In genomic region chr22:41575533-41575932, GRCh38 we compare ENCODE assay signal across 17 cellular contexts. TPM values are rescaled to one million over a fixed set of nuclear protein-coding genes. Genes with fewer than 3 reads are reported as not detected.
A peak's percentile ranks its signal among the peaks of the same experiment; 100 is the strongest.
DNase-seq lines count a peak whose midpoint lies in the region; ATAC-seq and TF ChIP-seq lines count a peak whose summit lies in the region.
"Had no signal": no experiment of that assay in that cellular context is flagged by ENCODE, and none has a peak within 500 bp of the region (broad histone marks: within the 10 kb centered on the region; RNA-seq: fewer than 3 reads in every experiment).

No MANE protein-coding gene starts in this region.

- no peak for TF ChIP-seq CTCF in left ventricle myocardium inferior (IDR thresholded peaks at IDR 0.05; ENCODE audit: borderline replicate concordance)
- TF ChIP-seq CTCF in gastroesophageal sphincter (IDR thresholded peaks at IDR 0.05), result no peak
- no peak for TF ChIP-seq CTCF in ovary (IDR thresholded peaks at IDR 0.05)
- TF ChIP-seq CTCF in vagina (IDR thresholded peaks at IDR 0.05), result no peak

- peaks cover 3% of the 10 kb centered on the region for H3K36me3 Mint-ChIP-seq in activated naive CD8-positive, alpha-beta T cell treated with anti-CD3 and anti-CD28 coated beads, Interleukin-2, amount 50 U/mL, for 24 hours (ENCODE audit: low read depth)

- H3K9me3 ChIP-seq in left ventricle myocardium inferior (replicated peaks) (no peaks in the 10 kb centered on the region), gastroesophageal sphincter (no peaks in the 10 kb centered on the region), ovary (no peaks in the 10 kb centered on the region), vagina (no peaks in the 10 kb centered on the region)
- H3K9me3 ChIP-seq: BLaER1, MG63 had no signal

- H3K27me3 ChIP-seq in left ventricle myocardium inferior (ENCODE audit: low read depth), result no peaks in the 10 kb centered on the region
- no peaks in the 10 kb centered on the region for H3K27me3 ChIP-seq in gastroesophageal sphincter
- no peaks in the 10 kb centered on the region for H3K27me3 ChIP-seq in ovary
- no peaks in the 10 kb centered on the region for H3K27me3 ChIP-seq in vagina
- H3K27me3 ChIP-seq: BLaER1, MG63 had no signal

- no peak for ATAC-seq in Right ventricle myocardium inferior
- ATAC-seq in gastroesophageal sphincter, result no peak
- no peak for ATAC-seq in activated naive CD8-positive, alpha-beta T cell treated with anti-CD3 and anti-CD28 coated beads, Interleukin-2, amount 50 U/mL, for 24 hours
- ATAC-seq: CD8-positive, alpha-beta T cell had no signal

- no peaks in the 10 kb centered on the region for H3K27me3 Mint-ChIP-seq in activated naive CD8-positive, alpha-beta T cell treated with anti-CD3 and anti-CD28 coated beads, Interleukin-2, amount 50 U/mL, for 24 hours

- H3K4me1 Mint-ChIP-seq in activated naive CD8-positive, alpha-beta T cell treated with anti-CD3 and anti-CD28 coated beads, Interleukin-2, amount 50 U/mL, for 24 hours, result no peaks in the 10 kb centered on the region

- no peak overlapping the region for H3K27ac Mint-ChIP-seq in activated naive CD8-positive, alpha-beta T cell treated with anti-CD3 and anti-CD28 coated beads, Interleukin-2, amount 50 U/mL, for 24 hours
- H3K27ac Mint-ChIP-seq: CD8-positive, alpha-beta T cell had no signal

- H3K4me1 ChIP-seq in left ventricle myocardium inferior (peaks cover 74% of the 10 kb centered on the region), gastroesophageal sphincter (peaks cover 0 to 19% (median 5%) of the 10 kb centered on the region in 3 donors), ovary (ENCODE audit: insufficient read depth) (peaks cover 14% of the 10 kb centered on the region), vagina (peaks cover 11% of the 10 kb centered on the region)

- H3K9me3 Mint-ChIP-seq in activated naive CD8-positive, alpha-beta T cell treated with anti-CD3 and anti-CD28 coated beads, Interleukin-2, amount 50 U/mL, for 24 hours, result no peaks in the 10 kb centered on the region
- H3K9me3 Mint-ChIP-seq: CD8-positive, alpha-beta T cell had no signal

- H3K4me3 ChIP-seq in left ventricle myocardium inferior (no peak overlapping the region), gastroesophageal sphincter (no peak overlapping the region), ovary (no peak overlapping the region), vagina (no peak overlapping the region)
- H3K4me3 ChIP-seq: BLaER1, MG63 had no signal

- TF ChIP-seq EP300 in gastroesophageal sphincter (IDR thresholded peaks at IDR 0.05), result no peak
- no peak for TF ChIP-seq EP300 in ovary (IDR thresholded peaks at IDR 0.05)

- H3K4me3 Mint-ChIP-seq in activated naive CD8-positive, alpha-beta T cell treated with anti-CD3 and anti-CD28 coated beads, Interleukin-2, amount 50 U/mL, for 24 hours, result no peak overlapping the region
- H3K4me3 Mint-ChIP-seq: CD8-positive, alpha-beta T cell had no signal

- intact Hi-C loops in left ventricle myocardium inferior (cut with micrococcal nuclease) (no loop called here), Right ventricle myocardium inferior (cut with DNase I) (no loop called here), ovary (cut with DNase I) (no loop called here), vagina (cut with DNase I) (no loop called here)

- 20 to 95% methylated on average over 1 to 3 of the region's 15 CpGs for WGBS in gastroesophageal sphincter (ENCODE audit: low coverage in 1 of 2), 2 donors
- WGBS in ovary, 3 donors, result 78 to 84% (median 83%) methylated on average over 15 of the region's 15 CpGs

- H3K36me3 ChIP-seq in left ventricle myocardium inferior (peaks cover 16% of the 10 kb centered on the region), gastroesophageal sphincter (peaks cover 0 to 47% of the 10 kb centered on the region in 2 donors), ovary (no peaks in the 10 kb centered on the region), vagina (peaks cover 0 to 6% of the 10 kb centered on the region in 2 donors)

- peak overlapping the region; percentile 67 for H3K27ac ChIP-seq in left ventricle myocardium inferior (replicated peaks)
- H3K27ac ChIP-seq in gastroesophageal sphincter, result peak overlapping the region in 3 of 4 donors; percentile 53 to 71 (median 62)
- H3K27ac ChIP-seq in ovary, result peak overlapping the region; percentile 65
- peak overlapping the region; percentile 83 for H3K27ac ChIP-seq in vagina
- H3K27ac ChIP-seq: BLaER1 had no signal

- TF ChIP-seq POLR2A in gastroesophageal sphincter (IDR thresholded peaks at IDR 0.05) (no peak), ovary (IDR thresholded peaks at IDR 0.05) (no peak), vagina (IDR thresholded peaks at IDR 0.05) (no peak)

- DNase-seq in left ventricle myocardium inferior (no peak), Right ventricle myocardium inferior (ENCODE audit: missing footprints) (no peak), ovary (no peak), vagina (ENCODE audit: extremely low spot score in 2 of 2) (no peak), MV-4-11 (lab: John Stamatoyannopoulos, UW) (no peak)
- DNase-seq in stimulated activated naive CD4-positive, alpha-beta T cell (lab: John Stamatoyannopoulos, UW), result no peak
- DNase-seq in activated naive CD8-positive, alpha-beta T cell treated with anti-CD3 and anti-CD28 coated beads, Interleukin-2, amount 50 U/mL, for 24 hours, result no peak
- DNase-seq: CD8-positive, alpha-beta T cell; H7; Karpas-422; MG63; NCI-H1105 treated with DMSO at 0.1 percent for 48 hours; NCI-H187; NCI-H526 treated with DMSO at 0.1 percent for 48 hours had no signal

RNA-seq across cellular contexts. Expression of gene PMM1, which starts 14.1 kb away (rescaled TPM):
- total RNA-seq in left ventricle myocardium inferior (18.4 TPM), Right ventricle myocardium inferior (16.2 TPM), gastroesophageal sphincter (10 to 100 TPM; 32.7 to 42.5 (median 37.1) TPM), ovary (10 to 100 TPM; 40.5 to 68.6 (median 55.7) TPM), vagina (40.8 TPM)
- 10 to 100 TPM; 19.9 to 76.6 TPM for polyA plus RNA-seq in ovary

RNA-seq across cellular contexts. Expression of gene CSDC2, which starts 14.7 kb away (rescaled TPM):
- total RNA-seq in left ventricle myocardium inferior (301 TPM), Right ventricle myocardium inferior (265 TPM), gastroesophageal sphincter (10 to 100 TPM in 1 of 4 donors, 1 to 10 TPM in 3; 3.0 to 22.2 (median 5.8) TPM), ovary (100 to 1,000 TPM in 4 of 7 donors, 10 to 100 TPM in 3; 56.9 to 209 (median 101) TPM), vagina (29.7 TPM)
- 100 to 1,000 TPM in 1 of 2 donors, 1 to 10 TPM in 1; 2.5 to 151 TPM for polyA plus RNA-seq in ovary
- total RNA-seq: CD8-positive, alpha-beta T cell; RPMI7951 had no signal

RNA-seq across cellular contexts. Expression of gene POLR3H, which starts 31.3 kb away (rescaled TPM):
- total RNA-seq in left ventricle myocardium inferior, result 15.8 TPM
- total RNA-seq in Right ventricle myocardium inferior, result 20.1 TPM
- 10 to 100 TPM; 17.7 to 27.0 (median 23.4) TPM for total RNA-seq in gastroesophageal sphincter
- 10 to 100 TPM; 17.2 to 84.6 (median 52.9) TPM for total RNA-seq in ovary
- 10 to 100 TPM; 15.7 to 34.1 TPM for polyA plus RNA-seq in ovary
- 21.4 TPM for total RNA-seq in vagina

RNA-seq across cellular contexts. Expression of gene DESI1, which starts 45.3 kb away (rescaled TPM):
- 46.2 TPM for total RNA-seq in left ventricle myocardium inferior
- 41.6 TPM for total RNA-seq in Right ventricle myocardium inferior
- total RNA-seq in gastroesophageal sphincter, result 10 to 100 TPM; 18.2 to 77.7 (median 21.4) TPM
- total RNA-seq in ovary, result 10 to 100 TPM; 15.4 to 34.5 (median 22.8) TPM
- polyA plus RNA-seq in ovary, result 10 to 100 TPM; 10.8 to 26.9 TPM
- 20.6 TPM for total RNA-seq in vagina

RNA-seq across cellular contexts. Expression of gene XRCC6, which starts 45.6 kb away (rescaled TPM):
- 155 TPM for total RNA-seq in left ventricle myocardium inferior
- total RNA-seq in Right ventricle myocardium inferior, result 172 TPM
- total RNA-seq in gastroesophageal sphincter, result 100 to 1,000 TPM; 236 to 277 (median 258) TPM
- total RNA-seq in ovary, result 100 to 1,000 TPM; 147 to 239 (median 200) TPM
- polyA plus RNA-seq in ovary, result 100 to 1,000 TPM; 165 to 380 TPM
- 158 TPM for total RNA-seq in vagina
